ENCODE assay signal across 8 cellular contexts in the genomic region with DNA sequence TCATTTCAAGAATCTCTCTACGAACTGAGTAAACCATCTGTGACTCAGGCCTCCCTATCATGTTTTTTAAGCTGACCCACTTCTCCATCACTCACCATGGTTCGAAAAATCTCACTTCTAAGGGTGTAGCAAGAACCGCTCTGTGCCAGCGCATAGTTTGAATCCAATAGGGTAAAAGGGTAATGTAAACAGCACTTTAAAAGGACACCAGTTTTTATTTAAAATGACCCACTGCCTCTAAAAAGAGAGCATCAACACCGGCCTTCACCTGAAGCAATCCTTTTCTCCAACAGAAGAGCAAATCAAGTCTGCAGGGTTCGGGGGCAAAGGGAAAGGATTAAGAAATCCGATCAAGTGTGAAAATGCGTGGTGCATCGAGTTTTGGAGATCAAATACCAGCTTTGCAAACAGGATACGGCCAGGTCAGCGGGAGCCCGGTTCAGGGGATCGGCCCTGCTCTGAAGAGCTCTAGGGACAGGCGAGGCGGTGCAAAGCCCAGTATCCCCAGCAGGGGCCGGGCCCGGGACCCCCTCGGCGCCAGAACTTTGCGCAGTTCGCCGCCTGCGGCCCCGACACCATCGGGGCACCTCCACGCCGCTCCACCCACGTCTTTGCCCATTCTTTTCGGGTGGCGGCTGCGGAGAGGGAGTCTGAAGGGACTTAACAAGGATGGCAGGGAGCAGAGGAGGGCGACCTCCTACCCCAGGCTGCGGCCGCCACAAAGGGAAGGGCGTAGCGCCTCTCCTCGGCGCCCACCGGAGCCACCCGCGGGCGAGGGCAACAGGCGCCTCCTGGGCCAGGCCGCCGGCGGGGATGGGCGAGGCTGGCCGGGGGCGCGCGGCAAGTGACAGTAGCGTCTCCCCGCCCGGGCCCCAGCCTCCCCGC. TPM values are rescaled to one million over a fixed set of nuclear protein-coding genes. Genes with fewer than 3 reads are reported as not detected.
DNase-seq lines count a peak whose midpoint lies in the region; ATAC-seq and TF ChIP-seq lines count a peak whose summit lies in the region.

No MANE protein-coding gene starts in this region.

- ATAC-seq in HG02610 (IDR thresholded peaks at IDR 0.05; ENCODE audit: unreplicated experiment) = peak; percentile 34

- peaks cover 55% of the 10 kb centered on the region for H3K4me1 Mint-ChIP-seq in activated CD4-positive, alpha-beta memory T cell treated with anti-CD3 and anti-CD28 coated beads, Interleukin-2, amount 10 ng/mL, durations not matched to agents 7 days and 5 days
- peaks cover 16% of the 10 kb centered on the region for H3K4me1 Mint-ChIP-seq in endodermal cell

- peak overlapping the region; percentile 65 for H3K18ac ChIP-seq in mesendoderm (ENCODE audit: low read length)

- H2BK15ac ChIP-seq in mesendoderm (replicated peaks; ENCODE audit: low read depth) = no peak overlapping the region

- no peak overlapping the region for H2BK120ac ChIP-seq in mesendoderm (ENCODE audit: low read depth, low read length)

- no peaks in the 10 kb centered on the region for H3K9me3 Mint-ChIP-seq in activated CD4-positive, alpha-beta memory T cell treated with anti-CD3 and anti-CD28 coated beads, Interleukin-2, amount 10 ng/mL, durations not matched to agents 7 days and 5 days
- no peaks in the 10 kb centered on the region for H3K9me3 Mint-ChIP-seq in endodermal cell

- H3K23ac ChIP-seq in mesendoderm (ENCODE audit: low read length) = no peak overlapping the region

- H3K56ac ChIP-seq in mesendoderm (ENCODE audit: low read length) = peak overlapping the region; percentile 99

- H3K4me3 Mint-ChIP-seq in activated CD4-positive, alpha-beta memory T cell treated with anti-CD3 and anti-CD28 coated beads, Interleukin-2, amount 10 ng/mL, durations not matched to agents 7 days and 5 days = peak overlapping the region; percentile 89
- peak overlapping the region; percentile 66 for H3K4me3 Mint-ChIP-seq in endodermal cell

- H3K4me3 ChIP-seq in endodermal cell (ENCODE audit: low read length) (peak overlapping the region; percentile 89), mesendoderm (ENCODE audit: low read length) (peak overlapping the region; percentile 93)

- H3K9me3 ChIP-seq in endodermal cell (ENCODE audit: control insufficient read depth, low read length) = no peaks in the 10 kb centered on the region

- H3K27ac ChIP-seq in endodermal cell (ENCODE audit: low read depth, low read length) (no peak overlapping the region), mesendoderm (ENCODE audit: low read depth, low read length) (no peak overlapping the region)

- no peaks in the 10 kb centered on the region for H3K27me3 Mint-ChIP-seq in activated CD4-positive, alpha-beta memory T cell treated with anti-CD3 and anti-CD28 coated beads, Interleukin-2, amount 10 ng/mL, durations not matched to agents 7 days and 5 days
- peaks cover 6% of the 10 kb centered on the region for H3K27me3 Mint-ChIP-seq in endodermal cell (ENCODE audit: insufficient read depth)

- no peaks in the 10 kb centered on the region for H3K36me3 ChIP-seq in endodermal cell (ENCODE audit: control insufficient read depth, insufficient read depth, low read length)
- no peaks in the 10 kb centered on the region for H3K36me3 ChIP-seq in mesendoderm (ENCODE audit: control insufficient read depth, insufficient read depth, low read length)

- whole genome bisulfite sequencing in endodermal cell (ENCODE audit: insufficient coverage in 1 of 2, insufficient read length in 1 of 2), 2 experiments = 1 to 9% methylated on average over 14 to 55 of the region's 55 CpGs
- WGBS in mesendoderm (ENCODE audit: extremely low coverage, insufficient coverage, low lambda C conversion rate) = no CpG with 5 or more reads among the region's 55 CpGs

- H3K27ac Mint-ChIP-seq in activated CD4-positive, alpha-beta memory T cell treated with anti-CD3 and anti-CD28 coated beads, Interleukin-2, amount 10 ng/mL, durations not matched to agents 7 days and 5 days = peak overlapping the region; percentile 78
- H3K27ac Mint-ChIP-seq in endodermal cell = peak overlapping the region; percentile 37

- no peak overlapping the region for H2AK5ac ChIP-seq in mesendoderm (ENCODE audit: low read length)

- H2BK5ac ChIP-seq in mesendoderm (ENCODE audit: low read length) = no peak overlapping the region

- H4K8ac ChIP-seq in mesendoderm (ENCODE audit: low read depth, low read length) = no peak overlapping the region

- peaks cover 5% of the 10 kb centered on the region for H3K79me2 ChIP-seq in mesendoderm (ENCODE audit: control insufficient read depth, insufficient read depth, low read length)

- DNase-seq in NCI-H526 (lab: John Stamatoyannopoulos, UW) = peak; percentile 24 to 63
- no peak for DNase-seq in NCI-H526 treated with DMSO at 0.1 percent for 48 hours (lab: John Stamatoyannopoulos, UW)
- DNase-seq in NCI-H1105 (lab: John Stamatoyannopoulos, UW) = peak; percentile 4
- DNase-seq in activated CD4-positive, alpha-beta memory T cell treated with anti-CD3 and anti-CD28 coated beads, Interleukin-2, amount 10 ng/mL, durations not matched to agents 7 days and 5 days = peak; percentile 53
- peak; percentile 92 for DNase-seq in endodermal cell
- DNase-seq in mesendoderm = peak; percentile 86
- DNase-seq in stimulated activated CD8-positive, alpha-beta memory T cell treated with anti-CD3 and anti-CD28 coated beads, Interleukin-2, amount 100 ng/mL, for 48 hours (ENCODE audit: low read depth in 2 of 2) = peak; percentile 9 to 37

- H3K27me3 ChIP-seq in endodermal cell (ENCODE audit: control insufficient read depth, insufficient read depth, low read length, poor library complexity, severe bottlenecking) (no peaks in the 10 kb centered on the region), mesendoderm (ENCODE audit: insufficient read depth, low read length, poor library complexity) (no peaks in the 10 kb centered on the region)

- no peaks in the 10 kb centered on the region for H3K4me1 ChIP-seq in endodermal cell (ENCODE audit: control insufficient read depth, insufficient read depth, low read length)
- peaks cover 4% of the 10 kb centered on the region for H3K4me1 ChIP-seq in mesendoderm (ENCODE audit: control insufficient read depth, low read depth, low read length)

- H3K4ac ChIP-seq in mesendoderm (ENCODE audit: low read depth, low read length) = no peak overlapping the region

- CTCF ChIA-PET in activated CD4-positive, alpha-beta memory T cell treated with anti-CD3 and anti-CD28 coated beads, Interleukin-2, amount 10 ng/mL, durations not matched to agents 7 days and 5 days (lab: Charles Lee) = interaction anchor here (0.6 to 5.0 kb wide), 16 partner anchors 18 to 208 kb away, joined by 3 to 29 read pairs (median 4); a partner anchor contains a TSS

- H3K36me3 Mint-ChIP-seq in activated CD4-positive, alpha-beta memory T cell treated with anti-CD3 and anti-CD28 coated beads, Interleukin-2, amount 10 ng/mL, durations not matched to agents 7 days and 5 days (ENCODE audit: low read depth) = peaks cover 22% of the 10 kb centered on the region
- H3K36me3 Mint-ChIP-seq in endodermal cell (ENCODE audit: low read depth) = no peaks in the 10 kb centered on the region

- no peak overlapping the region for H4K5ac ChIP-seq in mesendoderm (ENCODE audit: low read length)

- peak overlapping the region; percentile 74 for H3K4me2 ChIP-seq in mesendoderm (ENCODE audit: low read length)

- H3K9ac ChIP-seq in endodermal cell (ENCODE audit: extremely low read depth, low read length, poor library complexity, severe bottlenecking) = peak overlapping the region; percentile 43
- H3K9ac ChIP-seq in mesendoderm (ENCODE audit: low read length) = peak overlapping the region; percentile 93

- peak; percentile 80 for TF ChIP-seq CTCF in endodermal cell (conservative IDR thresholded peaks at IDR 0.05)

- H3K79me1 ChIP-seq in mesendoderm (ENCODE audit: low read length) = peaks cover 4% of the 10 kb centered on the region

- POLR2A ChIA-PET in activated CD4-positive, alpha-beta memory T cell treated with anti-CD3 and anti-CD28 coated beads, Interleukin-2, amount 10 ng/mL, durations not matched to agents 7 days and 5 days (lab: Charles Lee) = interaction anchor here (0.8 to 5.6 kb wide), 17 partner anchors 17 to 330 kb away, joined by 3 to 39 read pairs (median 3); a partner anchor contains a TSS

RNA-seq across cellular contexts. Expression of a gene that starts 0.8 kb away (rescaled TPM):
- total RNA-seq in activated CD4-positive, alpha-beta memory T cell treated with anti-CD3 and anti-CD28 coated beads, Interleukin-2, amount 10 ng/mL, durations not matched to agents 7 days and 5 days = 10 to 100 TPM; 45.1 to 45.5 TPM
- 10 to 100 TPM; 21.7 to 21.9 TPM for total RNA-seq in endodermal cell
- polyA plus RNA-seq in endodermal cell (2013, experiment 1 of 2) = 22.0 TPM
- polyA plus RNA-seq in endodermal cell (2013, experiment 2 of 2) = 25.1 TPM
- 14.3 TPM for polyA plus RNA-seq in mesendoderm (2013, experiment 1 of 2)
- polyA plus RNA-seq in mesendoderm (2013, experiment 2 of 2) = 14.1 TPM
